ENCODE assay signal across 1 cellular context in genomic region chr1:61741682-61742619, GRCh38.
TF ChIP-seq lines count a peak whose summit lies in the region.

PATJ (plus strand) TSS chr1:61742480; CDS start chr1:61762893, 20,413 bp downstream.

TF ChIP-seq in GM12878, 131 proteins besides CTCF, POLR2A, EP300 and RAD21 (continued from another document):
- TF ChIP-seq PRDM15 (CRISPR knock-in tag; IDR thresholded peaks at IDR 0.05) (no peak), BHLHE40 (IDR thresholded peaks at IDR 0.05; ENCODE audit: borderline replicate concordance in 1 of 2, low read depth in 2 of 2, low read length in 1 of 2) (0 out of 4 replicates have a peak, but pooled peaks of 1 of the 2 experiments have one; percentile 43), SUZ12 (IDR thresholded peaks at IDR 0.05; ENCODE audit: unreplicated experiment) (no peak), USF2 (IDR thresholded peaks at IDR 0.05; ENCODE audit: borderline replicate concordance, low read depth, low read length) (no peak), MXI1 (IDR thresholded peaks at IDR 0.05; ENCODE audit: low read depth, low read length) (no peak), PML (IDR thresholded peaks at IDR 0.05; ENCODE audit: low read length) (no peak), SMC3 (IDR thresholded peaks at IDR 0.05; ENCODE audit: borderline replicate concordance, low read length) (no peak), POLR2AphosphoS5 (IDR thresholded peaks at IDR 0.05; ENCODE audit: low read length) (no peak), ZBTB40 (IDR thresholded peaks at IDR 0.05; ENCODE audit: borderline replicate concordance) (0 out of 2 replicates have a peak, but pooled peaks have one; percentile 45), HDAC2 (IDR thresholded peaks at IDR 0.05) (no peak), CREM (IDR thresholded peaks at IDR 0.05; ENCODE audit: low read depth) (no peak), MYB (IDR thresholded peaks at IDR 0.05; ENCODE audit: borderline replicate concordance, low read depth, low read length) (no peak), ZBTB11 (CRISPR knock-in tag; IDR thresholded peaks at IDR 0.05) (no peak), NR2C2 (IDR thresholded peaks at IDR 0.05; ENCODE audit: borderline replicate concordance, control insufficient read depth, insufficient read length, low read depth) (no peak), KAT2A (conservative IDR thresholded peaks at IDR 0.05; ENCODE audit: control insufficient read depth, low read depth, low read length) (no peak), ZNF622 (IDR thresholded peaks at IDR 0.05) (no peak), CBX3 (IDR thresholded peaks at IDR 0.05; ENCODE audit: borderline replicate concordance, low read depth) (no peak), USF1 (IDR thresholded peaks at IDR 0.05; ENCODE audit: borderline replicate concordance, extremely low read length, insufficient read depth, low read depth, low read length) (no peak), NKRF (conservative IDR thresholded peaks at IDR 0.05) (no peak), RB1 (IDR thresholded peaks at IDR 0.05; ENCODE audit: borderline replicate concordance) (no peak), RFX5 (IDR thresholded peaks at IDR 0.05; ENCODE audit: low read depth, low read length) (no peak), EZH2 (IDR thresholded peaks at IDR 0.05; ENCODE audit: borderline replicate concordance, control insufficient read depth, low read depth, low read length) (no peak), HCFC1 (IDR thresholded peaks at IDR 0.05; ENCODE audit: low read length) (no peak), MLLT1 (IDR thresholded peaks at IDR 0.05) (no peak), GATAD2B (conservative IDR thresholded peaks at IDR 0.05; ENCODE audit: low read depth) (0 out of 2 replicates have a peak, but pooled peaks have one; percentile 64), NFIC (IDR thresholded peaks at IDR 0.05; ENCODE audit: low read depth, low read length) (no peak), SIX5 (IDR thresholded peaks at IDR 0.05; ENCODE audit: low read depth, low read length, severe bottlenecking) (no peak), BCL3 (IDR thresholded peaks at IDR 0.05; ENCODE audit: borderline replicate concordance, insufficient read depth, low read depth, low read length, poor library complexity, severe bottlenecking) (no peak), TCF7 (IDR thresholded peaks at IDR 0.05; ENCODE audit: borderline replicate concordance) (no peak), ZNF687 (IDR thresholded peaks at IDR 0.05) (no peak), IKZF1 (conservative IDR thresholded peaks at IDR 0.05) (no peak; the same call in 1 of the 2 replicates), JUNB (IDR thresholded peaks at IDR 0.05) (no peak), NR2C1 (IDR thresholded peaks at IDR 0.05) (no peak)
TF ChIP-seq in GM12878: peak in this region for 10.
